Comparison of ENCODE assay signal across 8 cellular contexts in genomic region chr2:172427256-172427989, GRCh38. TPM values are rescaled to one million over a fixed set of nuclear protein-coding genes. Genes with fewer than 3 reads are reported as not detected.
DNase-seq lines count a peak whose midpoint lies in the region; TF ChIP-seq lines count a peak whose summit lies in the region.

TSS of gene ITGA6 (plus strand) at chr2:172427586.

- H3K4me1 ChIP-seq in KMS-11 (ENCODE audit: low read depth, poor library complexity, severe bottlenecking) (peaks cover 8% of the 10 kb centered on the region), neutrophil (ENCODE audit: control insufficient read depth in 1 of 2, insufficient read depth in 1 of 2, low read depth in 1 of 2, low read length in 1 of 2) (peaks cover 31 to 38% of the 10 kb centered on the region in 2 experiments), subcutaneous abdominal adipose tissue (ENCODE audit: control insufficient read depth in 5 of 5, insufficient read depth in 5 of 5, low read length in 5 of 5) (peaks cover 0 to 44% (median 33%) of the 10 kb centered on the region in 5 donors)

- H3K36me3 Mint-ChIP-seq in activated naive CD4-positive, alpha-beta T cell treated with anti-CD3 and anti-CD28 coated beads for 36 hours (ENCODE audit: low read depth): no peaks in the 10 kb centered on the region

- H2AFZ ChIP-seq in KMS-11 (ENCODE audit: low read depth): peak within 1 kb of the TSS; percentile 99

- peak within 1 kb of the TSS; percentile 83 for H3K27ac Mint-ChIP-seq in activated naive CD4-positive, alpha-beta T cell treated with anti-CD3 and anti-CD28 coated beads for 36 hours

- H3K9me3 ChIP-seq in SK-N-MC (ENCODE audit: low read depth, low read length) (no peaks in the 10 kb centered on the region), neutrophil (no peaks in the 10 kb centered on the region), subcutaneous abdominal adipose tissue (ENCODE audit: control insufficient read depth in 5 of 5, low read length in 5 of 5) (no peaks in the 10 kb centered on the region)

- H4K20me1 ChIP-seq in KMS-11 (ENCODE audit: insufficient read depth): no peaks in the 10 kb centered on the region

- H3K4me1 Mint-ChIP-seq in activated naive CD4-positive, alpha-beta T cell treated with anti-CD3 and anti-CD28 coated beads for 36 hours (ENCODE audit: low read depth): peaks cover 76% of the 10 kb centered on the region

- no peaks in the 10 kb centered on the region for H3K27me3 Mint-ChIP-seq in activated naive CD4-positive, alpha-beta T cell treated with anti-CD3 and anti-CD28 coated beads for 36 hours (ENCODE audit: low read depth)

- peak; percentile 82 for DNase-seq in EL
- no peak for DNase-seq in SK-N-MC (ENCODE audit: low read depth, low spot score)
- DNase-seq in activated naive CD4-positive, alpha-beta T cell treated with anti-CD3 and anti-CD28 coated beads for 36 hours: peak; percentile 79
- DNase-seq in germinal center (ENCODE audit: low spot score): peak; percentile 71
- DNase-seq in NCI-H2107 (lab: John Stamatoyannopoulos, UW): no peak

- intact Hi-C loops in activated naive CD4-positive, alpha-beta T cell treated with anti-CD3 and anti-CD28 coated beads for 36 hours (cut with micrococcal nuclease): loop anchor here (2.0 kb wide), 1 partner anchor 175 kb away; no protein-coding TSS in a partner anchor

- H3K79me2 ChIP-seq in KMS-11 (ENCODE audit: insufficient read depth, low read depth): no peaks in the 10 kb centered on the region

- CTCF ChIA-PET in activated naive CD4-positive, alpha-beta T cell treated with anti-CD3 and anti-CD28 coated beads for 36 hours (lab: Charles Lee): interaction anchor here (0.6 to 13.6 kb wide), 8 partner anchors 9 to 650 kb away, joined by 3 to 353 read pairs (median 4); no protein-coding TSS in a partner anchor

- TF ChIP-seq CTCF in KMS-11 (conservative IDR thresholded peaks at IDR 0.05; ENCODE audit: low read depth, low read length) (no peak), neutrophil (IDR thresholded peaks at IDR 0.05) (no peak)

- H3K27me3 ChIP-seq in KMS-11 (ENCODE audit: insufficient read depth, low read depth) (no peaks in the 10 kb centered on the region), neutrophil (peaks cover 75% of the 10 kb centered on the region), subcutaneous abdominal adipose tissue (ENCODE audit: control insufficient read depth in 5 of 5, insufficient read depth in 4 of 5, low read length in 5 of 5) (no peaks in the 10 kb centered on the region)

- H3K36me3 ChIP-seq in KMS-11 (ENCODE audit: insufficient read depth): no peaks in the 10 kb centered on the region
- H3K36me3 ChIP-seq in SK-N-MC (ENCODE audit: insufficient read depth, low read length): no peaks in the 10 kb centered on the region
- H3K36me3 ChIP-seq in neutrophil: no peaks in the 10 kb centered on the region
- H3K36me3 ChIP-seq in subcutaneous abdominal adipose tissue (ENCODE audit: control insufficient read depth in 5 of 5, insufficient read depth in 5 of 5, low read length in 5 of 5): no peaks in the 10 kb centered on the region

- H3K9me3 Mint-ChIP-seq in activated naive CD4-positive, alpha-beta T cell treated with anti-CD3 and anti-CD28 coated beads for 36 hours: no peaks in the 10 kb centered on the region

- H3K4me2 ChIP-seq in KMS-11: peak within 1 kb of the TSS; percentile 76

- H3K4me3 ChIP-seq in KMS-11 (IDR thresholded peaks at IDR 0.05; ENCODE audit: insufficient read depth, low read depth, low read length) (peak within 1 kb of the TSS; percentile 35), SK-N-MC (peak within 1 kb of the TSS; percentile 88), neutrophil (ENCODE audit: low read depth in 1 of 2, low read length in 1 of 2) (peak within 1 kb of the TSS; percentile 76 to 77), subcutaneous abdominal adipose tissue (ENCODE audit: low read depth in 1 of 5, low read length in 5 of 5) (peak within 1 kb of the TSS; percentile 76 to 92 (median 81))

- peak within 1 kb of the TSS; percentile 81 for H3K4me3 Mint-ChIP-seq in activated naive CD4-positive, alpha-beta T cell treated with anti-CD3 and anti-CD28 coated beads for 36 hours

- H3K9ac ChIP-seq in KMS-11 (peak within 1 kb of the TSS; percentile 51), SK-N-MC (ENCODE audit: insufficient read length) (peak within 1 kb of the TSS; percentile 63), subcutaneous abdominal adipose tissue (ENCODE audit: low read length in 5 of 5) (peak within 1 kb of the TSS in 4 of 5 donors; percentile 46 to 73 (median 64))

- H3K27ac ChIP-seq in KMS-11 (peak within 1 kb of the TSS; percentile 32; the same call in 1 of the 2 replicates), SK-N-MC (no peak within 1 kb of the TSS), neutrophil (peak within 1 kb of the TSS; percentile 59), subcutaneous abdominal adipose tissue (ENCODE audit: low read depth, low read length) (peak within 1 kb of the TSS; percentile 71)

RNA-seq across cellular contexts. Expression of gene ITGA6, which starts in this region (rescaled TPM):
- 10 to 100 TPM; 16.5 to 16.8 TPM for total RNA-seq in activated naive CD4-positive, alpha-beta T cell treated with anti-CD3 and anti-CD28 coated beads for 36 hours

Comparison
In these comparisons a context has a peak if more than half of its experiments do, and no peak if none do; other contexts are left out.
1. DNase-seq: peak in EL (single experiment), activated naive CD4-positive, alpha-beta T cell treated with anti-CD3 and anti-CD28 coated beads for 36 hours (single experiment) and germinal center (single experiment); none in SK-N-MC (single experiment) and NCI-H2107 (single experiment).
2. H3K4me3 ChIP-seq: peak in every context shown above with its lines; median percentile 88 in SK-N-MC; 81 in subcutaneous abdominal adipose tissue; 76 in neutrophil; 35 in KMS-11.
3. Peak in every context shown above with its lines, with median percentiles within 50 percentile points of each other: H3K9ac ChIP-seq.